25 cellular contexts compared by ENCODE assay signal in the genomic region with DNA sequence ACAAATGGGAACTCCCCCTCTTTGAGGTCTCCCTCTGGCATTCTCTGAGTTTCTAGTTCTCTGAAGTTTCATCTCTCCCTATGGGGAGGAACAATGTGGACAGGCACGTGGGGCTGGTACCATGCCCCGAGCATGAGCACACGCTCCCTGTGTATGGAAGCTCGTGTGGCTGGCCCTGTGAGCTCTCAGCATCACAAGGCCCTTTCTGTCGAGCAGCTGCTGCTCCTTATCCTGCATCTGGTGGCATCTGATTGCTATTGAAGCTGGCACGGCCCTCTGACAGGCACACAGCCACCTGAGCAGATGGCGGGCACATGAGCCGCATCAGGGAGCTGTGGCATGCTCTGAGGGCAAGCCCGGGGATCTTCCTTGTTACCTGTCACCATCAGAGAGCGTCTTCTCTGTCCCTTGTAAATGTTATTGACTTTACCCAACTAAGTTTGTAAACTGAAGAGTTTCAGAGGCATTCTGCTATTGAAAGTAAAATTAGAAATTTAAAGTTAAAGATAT.
"Had no signal": no experiment of that assay in that cellular context is flagged by ENCODE, and none has a peak within 500 bp of the region (broad histone marks: within the 10 kb centered on the region; RNA-seq: fewer than 3 reads in every experiment).

No MANE protein-coding gene starts in this region.

- H3K4me3 ChIP-seq: cardiac muscle cell, colonic mucosa had no signal

- H3K9me3 ChIP-seq: colonic mucosa had no signal

- H3K9me3 Mint-ChIP-seq: T-helper 1 cell treated with Interleukin-12 subunit alpha and Interleukin-12 subunit beta and Interleukin-4 antibody, amounts not matched to agents 30 μg/mL and 1 μg/mL, for 36 hours had no signal

- H3K36me3 Mint-ChIP-seq: activated naive CD4-positive, alpha-beta T cell treated with anti-CD3 and anti-CD28 coated beads, Interleukin-2, amount 50 U/mL, for 72 hours had no signal

- H3K27me3 ChIP-seq: brain microvascular endothelial cell, cardiac muscle cell, colonic mucosa had no signal

- DNase-seq: activated CD4-positive, alpha-beta T cell treated with anti-CD3 and anti-CD28 coated beads for 48 hours; activated CD4-positive, alpha-beta T cell treated with anti-CD3 and anti-CD28 coated beads, Interleukin-2, amount 50 U/mL, for 4 hours; activated CD8-positive, alpha-beta memory T cell treated with anti-CD3 and anti-CD28 coated beads, Interleukin-2, amount 50 U/mL, for 48 hours; activated CD8-positive, alpha-beta T cell treated with anti-CD3 and anti-CD28 coated beads, Interleukin-2, amount 10 ng/mL, durations not matched to agents 7 days and 5 days; activated naive CD4-positive, alpha-beta T cell treated with Interleukin-2 at 50 U/mL for 16 hours; activated naive CD8-positive, alpha-beta T cell treated with anti-CD3 and anti-CD28 coated beads, Interleukin-2, amount 50 U/mL, for 24 hours; activated T-cell treated with anti-CD3 and anti-CD28 coated beads, Interleukin-2, amount 50 U/mL, for 1 hour; amniotic stem cell; brain microvascular endothelial cell; cerebellar nuclear complex; colonic mucosa; NCI-H1048; NCI-H1694; NCI-H2029; NCI-H2107; NCI-H2227 treated with DMSO at 0.1 percent for 48 hours; NCI-H446 treated with DMSO at 0.1 percent for 48 hours; NCI-H526 treated with DMSO at 0.1 percent for 48 hours; PC-3; SHP77 treated with DMSO at 0.1 percent for 48 hours had no signal

- H3K27me3 Mint-ChIP-seq: activated naive CD8-positive, alpha-beta T cell treated with anti-CD3 and anti-CD28 coated beads, Interleukin-2, amount 50 U/mL, for 24 hours had no signal

- H3K4me3 Mint-ChIP-seq: activated CD8-positive, alpha-beta T cell treated with anti-CD3 and anti-CD28 coated beads, Interleukin-2, amount 10 ng/mL, durations not matched to agents 7 days and 5 days; activated naive CD8-positive, alpha-beta T cell treated with anti-CD3 and anti-CD28 coated beads, Interleukin-2, amount 50 U/mL, for 24 hours; T-helper 1 cell treated with Interleukin-12 subunit alpha and Interleukin-12 subunit beta and Interleukin-4 antibody, amounts not matched to agents 30 μg/mL and 1 μg/mL, for 36 hours had no signal

- H3K27ac ChIP-seq: brain microvascular endothelial cell, cardiac muscle cell, colonic mucosa had no signal

- H3K4me1 Mint-ChIP-seq: activated naive CD8-positive, alpha-beta T cell treated with anti-CD3 and anti-CD28 coated beads, Interleukin-2, amount 50 U/mL, for 24 hours had no signal

- ATAC-seq: activated CD4-positive, CD25-positive, alpha-beta regulatory T cell treated with anti-CD3 and anti-CD28 coated beads, Interleukin-2, amount 50 U/mL, for 24 hours; activated CD8-positive, alpha-beta T cell treated with anti-CD3 and anti-CD28 coated beads, Interleukin-2, amount 10 ng/mL, durations not matched to agents 7 days and 5 days; activated naive CD4-positive, alpha-beta T cell treated with anti-CD3 and anti-CD28 coated beads, Interleukin-2, amount 50 U/mL, for 72 hours; activated naive CD8-positive, alpha-beta T cell treated with anti-CD3 and anti-CD28 coated beads, Interleukin-2, amount 50 U/mL, for 24 hours; PC-3 had no signal

- FAIRE-seq: RCC 7860 had no signal

- H3K36me3 ChIP-seq: brain microvascular endothelial cell, cardiac muscle cell, colonic mucosa had no signal

- H3K27ac Mint-ChIP-seq: activated CD8-positive, alpha-beta T cell treated with anti-CD3 and anti-CD28 coated beads, Interleukin-2, amount 10 ng/mL, durations not matched to agents 7 days and 5 days; activated naive CD4-positive, alpha-beta T cell treated with anti-CD3 and anti-CD28 coated beads, Interleukin-2, amount 50 U/mL, for 72 hours; activated naive CD8-positive, alpha-beta T cell treated with anti-CD3 and anti-CD28 coated beads, Interleukin-2, amount 50 U/mL, for 24 hours; T-helper 1 cell treated with Interleukin-12 subunit alpha and Interleukin-12 subunit beta and Interleukin-4 antibody, amounts not matched to agents 30 μg/mL and 1 μg/mL, for 36 hours had no signal

- H3K4me1 ChIP-seq: colonic mucosa had no signal
